ENCODE assay signal across 8 cellular contexts in the genomic region with DNA sequence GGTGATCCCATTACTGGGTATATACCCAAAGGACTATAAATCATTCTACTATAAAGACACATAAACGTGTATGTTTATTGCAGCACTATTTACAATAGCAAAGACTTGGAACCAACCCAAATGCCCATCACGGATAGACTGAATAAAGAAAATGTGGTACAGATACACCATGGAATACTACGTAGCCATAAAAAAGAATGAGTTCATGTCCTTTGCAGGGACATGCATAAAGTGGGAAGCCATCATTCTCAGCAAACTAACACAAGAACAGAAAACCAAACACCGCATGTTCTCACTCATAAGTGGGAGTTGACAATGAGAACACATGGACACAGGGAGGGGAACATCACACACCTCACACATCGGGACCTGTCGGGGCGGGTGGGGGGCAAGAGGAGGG. TPM values are rescaled to one million over a fixed set of nuclear protein-coding genes. Genes with fewer than 3 reads are reported as not detected.
DNase-seq lines count a peak whose midpoint lies in the region; ATAC-seq and TF ChIP-seq lines count a peak whose summit lies in the region.
"Not testable (repeated sequence)": the region's sequence is repeated elsewhere in the genome, so short reads cannot be mapped to it uniquely, and the experiment has no call there.
"Had no signal": no experiment of that assay in that cellular context is flagged by ENCODE, and none has a peak within 500 bp of the region (broad histone marks: within the 10 kb centered on the region; RNA-seq: fewer than 3 reads in every experiment).

No MANE protein-coding gene starts in this region.

- DNase-seq in GM23338 (ENCODE audit: low spot score); SJCRH30; activated CD4-positive, alpha-beta T cell treated with anti-CD3 and anti-CD28 coated beads, Interleukin-2, amount 10 ng/mL, durations not matched to agents 7 days and 5 days; activated T-helper 2 cell treated with anti-CD3 and anti-CD28 coated beads, Interferon-gamma antibody, Interleukin-2, Interleukin-4, amounts not matched to agents 10 μg/mL and 5 μg/mL and 100 μg/mL, durations not matched to agents 14 hours and 24 hours and 36 hours (ENCODE audit: low spot score); effector memory CD8-positive, alpha-beta T cell; mesothelial cell of epicardium (ENCODE audit: low spot score in 2 of 2, unreplicated experiment in 2 of 2); progenitor cell of endocrine pancreas (ENCODE audit: low spot score, unreplicated experiment): not testable (repeated sequence)

- peak overlapping the region; percentile 97 for H3K4me2 ChIP-seq in GM23338

- H3F3A ChIP-seq in GM23338 (replicated peaks; ENCODE audit: low read depth), result not testable (repeated sequence)

- not testable (repeated sequence) for H3K9me3 Mint-ChIP-seq in GM23338; activated CD4-positive, alpha-beta T cell treated with anti-CD3 and anti-CD28 coated beads, Interleukin-2, amount 10 ng/mL, durations not matched to agents 7 days and 5 days; activated T-helper 2 cell treated with anti-CD3 and anti-CD28 coated beads, Interferon-gamma antibody, Interleukin-2, Interleukin-4, amounts not matched to agents 10 μg/mL and 5 μg/mL and 100 μg/mL, durations not matched to agents 14 hours and 24 hours and 36 hours; effector memory CD8-positive, alpha-beta T cell; mesothelial cell of epicardium; progenitor cell of endocrine pancreas (ENCODE audit: low read depth)

- H3K79me2 ChIP-seq in GM23338 (replicated peaks; ENCODE audit: insufficient read depth), result peaks cover 62% of the 10 kb centered on the region

- H3K9me2 ChIP-seq in GM23338 (ENCODE audit: insufficient read depth), result not testable (repeated sequence)

- peaks cover 19% of the 10 kb centered on the region for H4K20me1 ChIP-seq in GM23338 (replicated peaks; ENCODE audit: insufficient read depth)

- H2AFZ ChIP-seq in GM23338, result not testable (repeated sequence)

- H3K4me1 Mint-ChIP-seq in GM23338 (peaks cover 30% of the 10 kb centered on the region), mesothelial cell of epicardium (peaks cover 45% of the 10 kb centered on the region), progenitor cell of endocrine pancreas (ENCODE audit: low read depth) (peaks cover 48% of the 10 kb centered on the region)
- H3K4me1 Mint-ChIP-seq in activated CD4-positive, alpha-beta T cell treated with anti-CD3 and anti-CD28 coated beads, Interleukin-2, amount 10 ng/mL, durations not matched to agents 7 days and 5 days, result peaks cover 18% of the 10 kb centered on the region
- H3K4me1 Mint-ChIP-seq in activated T-helper 2 cell treated with anti-CD3 and anti-CD28 coated beads, Interferon-gamma antibody, Interleukin-2, Interleukin-4, amounts not matched to agents 10 μg/mL and 5 μg/mL and 100 μg/mL, durations not matched to agents 14 hours and 24 hours and 36 hours (ENCODE audit: low read depth), result peaks cover 12% of the 10 kb centered on the region
- not testable (repeated sequence) for H3K4me1 Mint-ChIP-seq in effector memory CD8-positive, alpha-beta T cell (ENCODE audit: low read depth in 2 of 2)

- H3K27ac ChIP-seq in GM23338 (ENCODE audit: low read depth); SJCRH30: not testable (repeated sequence)

- not testable (repeated sequence) for H3K9me3 ChIP-seq in SJCRH30 (replicated peaks)

- not testable (repeated sequence) for TF ChIP-seq CTCF in GM23338 (conservative IDR thresholded peaks at IDR 0.05; ENCODE audit: low read depth in 2 of 2); mesothelial cell of epicardium (IDR thresholded peaks at IDR 0.05; ENCODE audit: unreplicated experiment); progenitor cell of endocrine pancreas (IDR thresholded peaks at IDR 0.05; ENCODE audit: unreplicated experiment)

- peaks cover 44% of the 10 kb centered on the region for H3K36me3 Mint-ChIP-seq in GM23338 (ENCODE audit: low read depth)
- not testable (repeated sequence) for H3K36me3 Mint-ChIP-seq in activated CD4-positive, alpha-beta T cell treated with anti-CD3 and anti-CD28 coated beads, Interleukin-2, amount 10 ng/mL, durations not matched to agents 7 days and 5 days (ENCODE audit: low read depth); activated T-helper 2 cell treated with anti-CD3 and anti-CD28 coated beads, Interferon-gamma antibody, Interleukin-2, Interleukin-4, amounts not matched to agents 10 μg/mL and 5 μg/mL and 100 μg/mL, durations not matched to agents 14 hours and 24 hours and 36 hours (ENCODE audit: low read depth); effector memory CD8-positive, alpha-beta T cell (ENCODE audit: insufficient read depth); mesothelial cell of epicardium
- H3K36me3 Mint-ChIP-seq in progenitor cell of endocrine pancreas (ENCODE audit: insufficient read depth), result peaks cover 17% of the 10 kb centered on the region

- H3K4me3 ChIP-seq in GM23338 (0 out of 2 replicates have a peak overlapping the region, but pooled peaks have one; percentile 86), SJCRH30 (peak overlapping the region; percentile 96; the same call in 1 of the 2 replicates)

- intact Hi-C loops in activated T-helper 2 cell treated with anti-CD3 and anti-CD28 coated beads, Interferon-gamma antibody, Interleukin-2, Interleukin-4, amounts not matched to agents 10 μg/mL and 5 μg/mL and 100 μg/mL, durations not matched to agents 14 hours and 24 hours and 36 hours (cut with micrococcal nuclease), result not testable (repeated sequence)

- not testable (repeated sequence) for H3K36me3 ChIP-seq in GM23338 (ENCODE audit: insufficient read depth); SJCRH30

- not testable (repeated sequence) for H3K27ac Mint-ChIP-seq in GM23338; activated CD4-positive, alpha-beta T cell treated with anti-CD3 and anti-CD28 coated beads, Interleukin-2, amount 10 ng/mL, durations not matched to agents 7 days and 5 days; activated T-helper 2 cell treated with anti-CD3 and anti-CD28 coated beads, Interferon-gamma antibody, Interleukin-2, Interleukin-4, amounts not matched to agents 10 μg/mL and 5 μg/mL and 100 μg/mL, durations not matched to agents 14 hours and 24 hours and 36 hours; effector memory CD8-positive, alpha-beta T cell
- peak overlapping the region; percentile 67 for H3K27ac Mint-ChIP-seq in mesothelial cell of epicardium
- peak overlapping the region; percentile 99 for H3K27ac Mint-ChIP-seq in progenitor cell of endocrine pancreas

- not testable (repeated sequence) for H3K27me3 Mint-ChIP-seq in GM23338 (ENCODE audit: insufficient read depth, low read depth, poor library complexity); activated CD4-positive, alpha-beta T cell treated with anti-CD3 and anti-CD28 coated beads, Interleukin-2, amount 10 ng/mL, durations not matched to agents 7 days and 5 days; activated T-helper 2 cell treated with anti-CD3 and anti-CD28 coated beads, Interferon-gamma antibody, Interleukin-2, Interleukin-4, amounts not matched to agents 10 μg/mL and 5 μg/mL and 100 μg/mL, durations not matched to agents 14 hours and 24 hours and 36 hours (ENCODE audit: low read depth); mesothelial cell of epicardium (ENCODE audit: low read depth); progenitor cell of endocrine pancreas
- H3K27me3 Mint-ChIP-seq in effector memory CD8-positive, alpha-beta T cell, result peaks cover 24 to 33% of the 10 kb centered on the region in 2 donors

- not testable (repeated sequence) for ATAC-seq in GM23338; effector memory CD8-positive, alpha-beta T cell (replicated peaks)

- H3K4me3 Mint-ChIP-seq in GM23338 (peak overlapping the region; percentile 85), mesothelial cell of epicardium (peak overlapping the region; percentile 88), progenitor cell of endocrine pancreas (ENCODE audit: low read depth) (peak overlapping the region; percentile 97)
- peak overlapping the region; percentile 34 for H3K4me3 Mint-ChIP-seq in activated CD4-positive, alpha-beta T cell treated with anti-CD3 and anti-CD28 coated beads, Interleukin-2, amount 10 ng/mL, durations not matched to agents 7 days and 5 days
- H3K4me3 Mint-ChIP-seq in activated T-helper 2 cell treated with anti-CD3 and anti-CD28 coated beads, Interferon-gamma antibody, Interleukin-2, Interleukin-4, amounts not matched to agents 10 μg/mL and 5 μg/mL and 100 μg/mL, durations not matched to agents 14 hours and 24 hours and 36 hours (ENCODE audit: low read depth), result peak overlapping the region; percentile 64
- H3K4me3 Mint-ChIP-seq in effector memory CD8-positive, alpha-beta T cell, result peak overlapping the region; percentile 49 to 68

- peaks cover 12% of the 10 kb centered on the region for H3K4me1 ChIP-seq in GM23338 (ENCODE audit: insufficient read depth)
- not testable (repeated sequence) for H3K4me1 ChIP-seq in SJCRH30

- POLR2A ChIA-PET in activated CD4-positive, alpha-beta T cell treated with anti-CD3 and anti-CD28 coated beads, Interleukin-2, amount 10 ng/mL, durations not matched to agents 7 days and 5 days (lab: Charles Lee), result not testable (repeated sequence)

- CTCF ChIA-PET in activated CD4-positive, alpha-beta T cell treated with anti-CD3 and anti-CD28 coated beads, Interleukin-2, amount 10 ng/mL, durations not matched to agents 7 days and 5 days (lab: Charles Lee), result not testable (repeated sequence)

- H3K27me3 ChIP-seq in GM23338 (ENCODE audit: insufficient read depth); SJCRH30: not testable (repeated sequence)

RNA-seq across cellular contexts. Expression of a gene that starts 1.7 kb away (rescaled TPM):
- 22.9 and 31.2 TPM in 2 replicates for total RNA-seq in GM23338 (2014; rRNA removed; shearing (Covaris generic))
- polyA plus RNA-seq in GM23338 (2016; fragmentation: Nextera tagmentation; extraction: Ambion mirVana), result 15.0 and 18.0 TPM in 2 replicates
- total RNA-seq in SJCRH30 (2014; rRNA removed; shearing (Covaris generic)), result 14.1 and 18.1 TPM in 2 replicates
- 1 to 10 TPM; 2.3 to 3.7 TPM for total RNA-seq in activated CD4-positive, alpha-beta T cell treated with anti-CD3 and anti-CD28 coated beads, Interleukin-2, amount 10 ng/mL, durations not matched to agents 7 days and 5 days
- 6.9 and 7.5 TPM in 2 replicates for total RNA-seq in activated T-helper 2 cell treated with anti-CD3 and anti-CD28 coated beads, Interferon-gamma antibody, Interleukin-2, Interleukin-4, amounts not matched to agents 10 μg/mL and 5 μg/mL and 100 μg/mL, durations not matched to agents 14 hours and 24 hours and 36 hours
- 79.4 to 85.9 TPM (median 83.5 TPM) in 3 replicates for total RNA-seq in mesothelial cell of epicardium
- 114 and 125 TPM in 2 replicates for total RNA-seq in progenitor cell of endocrine pancreas
- total RNA-seq: HT1080 had no signal

RNA-seq across cellular contexts. Expression of a gene that starts 40.2 kb away (rescaled TPM):
- 5.8 and 7.6 TPM in 2 replicates for total RNA-seq in GM23338 (2014; rRNA removed; shearing (Covaris generic))
- 3.2 and 3.9 TPM in 2 replicates for polyA plus RNA-seq in GM23338 (2016; fragmentation: Nextera tagmentation; extraction: Ambion mirVana)
- 15.4 and 16.2 TPM in 2 replicates for total RNA-seq in SJCRH30 (2014; rRNA removed; shearing (Covaris generic))
- 1 to 10 TPM; 4.7 to 5.8 TPM for total RNA-seq in activated CD4-positive, alpha-beta T cell treated with anti-CD3 and anti-CD28 coated beads, Interleukin-2, amount 10 ng/mL, durations not matched to agents 7 days and 5 days
- total RNA-seq in activated T-helper 2 cell treated with anti-CD3 and anti-CD28 coated beads, Interferon-gamma antibody, Interleukin-2, Interleukin-4, amounts not matched to agents 10 μg/mL and 5 μg/mL and 100 μg/mL, durations not matched to agents 14 hours and 24 hours and 36 hours, result 7.9 and 9.1 TPM in 2 replicates
- 6.3 to 6.7 TPM (median 6.5 TPM) in 3 replicates for total RNA-seq in mesothelial cell of epicardium
- 3.3 and 4.0 TPM in 2 replicates for total RNA-seq in progenitor cell of endocrine pancreas

Comparison
In these comparisons a context has a peak if more than half of its experiments do, and no peak if none do; other contexts are left out.
1. H3K4me3 Mint-ChIP-seq: peak in every context shown above with its lines; median percentile 97 in progenitor cell of endocrine pancreas; 88 in mesothelial cell of epicardium; 85 in GM23338; 64 in activated T-helper 2 cell treated with anti-CD3 and anti-CD28 coated beads, Interferon-gamma antibody, Interleukin-2, Interleukin-4, amounts not matched to agents 10 μg/mL and 5 μg/mL and 100 μg/mL, durations not matched to agents 14 hours and 24 hours and 36 hours; 58 in effector memory CD8-positive, alpha-beta T cell; 34 in activated CD4-positive, alpha-beta T cell treated with anti-CD3 and anti-CD28 coated beads, Interleukin-2, amount 10 ng/mL, durations not matched to agents 7 days and 5 days.